10 cellular contexts compared by ENCODE assay signal in the genomic region with DNA sequence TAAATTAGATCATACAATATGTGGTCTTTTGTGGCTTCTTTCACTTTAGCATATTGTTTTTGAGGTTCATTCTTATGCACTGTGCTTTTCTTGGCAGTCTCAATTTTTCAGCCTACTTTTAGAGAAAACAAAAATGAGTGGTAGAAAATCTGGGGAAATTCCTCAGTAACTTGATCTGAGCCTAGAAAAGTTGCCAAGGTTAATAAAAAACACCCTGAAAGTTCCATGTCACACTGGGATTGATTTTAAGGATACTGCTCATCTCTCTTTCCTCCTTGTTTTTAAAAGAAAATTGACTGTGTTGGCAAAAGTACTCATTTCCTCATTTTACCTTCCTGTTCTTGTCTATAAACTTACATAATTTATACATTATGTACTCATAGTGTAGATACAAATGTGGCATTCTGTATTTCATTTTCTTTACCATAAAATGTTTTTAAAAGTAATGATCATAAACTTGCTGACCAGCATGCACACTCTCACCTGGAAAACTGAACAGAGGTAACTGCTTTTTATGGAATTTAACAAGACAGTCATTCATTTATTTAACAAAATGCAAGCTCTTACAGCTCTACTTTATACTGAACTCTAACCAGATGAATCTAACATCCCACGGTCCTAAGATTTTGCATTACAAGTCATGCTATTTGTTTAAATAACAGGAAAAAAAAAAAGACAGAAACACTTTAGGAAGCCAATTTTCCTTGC. TPM values are rescaled to one million over a fixed set of nuclear protein-coding genes. Genes with fewer than 3 reads are reported as not detected.
DNase-seq lines count a peak whose midpoint lies in the region; ATAC-seq and TF ChIP-seq lines count a peak whose summit lies in the region.
"Had no signal": no experiment of that assay in that cellular context is flagged by ENCODE, and none has a peak within 500 bp of the region (broad histone marks: within the 10 kb centered on the region; RNA-seq: fewer than 3 reads in every experiment).

No MANE protein-coding gene starts in this region.

- H2AK5ac ChIP-seq in trophoblast cell (ENCODE audit: low read length): no peak overlapping the region

- no peak overlapping the region for H3K4me2 ChIP-seq in trophoblast cell (ENCODE audit: low read length)

- H2BK120ac ChIP-seq in trophoblast cell (ENCODE audit: insufficient read depth, low read length, poor library complexity): no peak overlapping the region

- H2BK5ac ChIP-seq in trophoblast cell (ENCODE audit: low read depth, low read length, poor library complexity): no peak overlapping the region

- H3K36me3 ChIP-seq in left lung: no peaks in the 10 kb centered on the region
- H3K36me3 ChIP-seq in stomach: no peaks in the 10 kb centered on the region
- H3K36me3 ChIP-seq in trophoblast cell (ENCODE audit: control insufficient read depth in 1 of 2, insufficient read depth in 2 of 2, low read length in 2 of 2): no peaks in the 10 kb centered on the region

- no peak overlapping the region for H2BK12ac ChIP-seq in trophoblast cell (ENCODE audit: low read length)

- ATAC-seq in GM21360 (IDR thresholded peaks at IDR 0.05; ENCODE audit: unreplicated experiment): peak; percentile 14
- peak; percentile 21 for ATAC-seq in left lung
- no peak for ATAC-seq in GM19397 (IDR thresholded peaks at IDR 0.05; ENCODE audit: unreplicated experiment)

- H3K9me3 ChIP-seq in left lung (no peaks in the 10 kb centered on the region), stomach (no peaks in the 10 kb centered on the region), trophoblast cell (ENCODE audit: insufficient read depth, low read depth, low read length) (peaks cover 2% of the 10 kb centered on the region)

- H3K4me3 Mint-ChIP-seq in T-helper 2 cell treated with Interferon-gamma antibody and Interleukin-4, amounts not matched to agents 5 μg/mL and 100 μg/mL, for 36 hours: peak overlapping the region; percentile 54

- H3K27me3 Mint-ChIP-seq in T-helper 2 cell treated with Interferon-gamma antibody and Interleukin-4, amounts not matched to agents 5 μg/mL and 100 μg/mL, for 36 hours (ENCODE audit: low read depth): no peaks in the 10 kb centered on the region

- H3K27me3 ChIP-seq in left lung: no peaks in the 10 kb centered on the region
- no peaks in the 10 kb centered on the region for H3K27me3 ChIP-seq in stomach
- no peaks in the 10 kb centered on the region for H3K27me3 ChIP-seq in trophoblast cell (ENCODE audit: insufficient read depth, low read length)

- H3K14ac ChIP-seq in trophoblast cell (ENCODE audit: low read length): no peak overlapping the region

- H3K4me3 ChIP-seq in AG04449 (ENCODE audit: low read depth, low read length) (no peak overlapping the region), left lung (no peak overlapping the region), stomach (no peak overlapping the region), trophoblast cell (ENCODE audit: low read depth, low read length) (no peak overlapping the region)

- peaks cover 2% of the 10 kb centered on the region for H3K36me3 Mint-ChIP-seq in T-helper 2 cell treated with Interferon-gamma antibody and Interleukin-4, amounts not matched to agents 5 μg/mL and 100 μg/mL, for 36 hours (ENCODE audit: low read depth)

- H3K9me3 Mint-ChIP-seq in T-helper 2 cell treated with Interferon-gamma antibody and Interleukin-4, amounts not matched to agents 5 μg/mL and 100 μg/mL, for 36 hours: no peaks in the 10 kb centered on the region

- DNase-seq in AG04449 (ENCODE audit: low read depth, low spot score) (peak; percentile 50), left lung (no peak), stomach (no peak), trophoblast cell (no peak), HK-2 (ENCODE audit: unreplicated experiment) (no peak)
- DNase-seq in T-helper 2 cell treated with Interferon-gamma antibody and Interleukin-4, amounts not matched to agents 5 μg/mL and 100 μg/mL, for 36 hours (ENCODE audit: low spot score): no peak
- DNase-seq: activated gamma-delta T cell treated with Interleukin-2 at 50 U/mL for 16 hours, hippocampal formation had no signal

- 43 to 58% (median 55%) methylated on average over 1 of the region's 1 CpG for WGBS in stomach, 5 donors
- no CpG with 5 or more reads among the region's 1 CpG for WGBS in trophoblast cell (ENCODE audit: extremely low coverage, insufficient coverage, insufficient read length)

- peaks cover 44% of the 10 kb centered on the region for H3K4me1 Mint-ChIP-seq in T-helper 2 cell treated with Interferon-gamma antibody and Interleukin-4, amounts not matched to agents 5 μg/mL and 100 μg/mL, for 36 hours (ENCODE audit: low read depth)

- TF ChIP-seq POLR2A in stomach (IDR thresholded peaks at IDR 0.05): no peak

- CTCF ChIA-PET in AG04449 (lab: Yijun Ruan, JAX): interaction anchor here (0.6 to 4.0 kb wide), 6 partner anchors 17 to 158 kb away, joined by 3 to 19 read pairs (median 6); partner anchors contain the start of gene SH3BP5

- no peak overlapping the region for H4K91ac ChIP-seq in trophoblast cell (ENCODE audit: low read depth, low read length)

- H4K12ac ChIP-seq in trophoblast cell (ENCODE audit: low read depth, low read length): no peak overlapping the region

- H3K4ac ChIP-seq in trophoblast cell (ENCODE audit: low read depth, low read length): no peak overlapping the region

- no peak overlapping the region for H2AFZ ChIP-seq in trophoblast cell (ENCODE audit: insufficient read depth, low read length, poor library complexity)

- peaks cover 0 to 29% of the 10 kb centered on the region in 2 donors for H3K4me1 ChIP-seq in left lung
- peaks cover 0 to 8% (median 0%) of the 10 kb centered on the region in 4 donors for H3K4me1 ChIP-seq in stomach
- H3K4me1 ChIP-seq in trophoblast cell (ENCODE audit: control insufficient read depth in 1 of 2, insufficient read depth in 2 of 2, low read length in 2 of 2): peaks cover 21 to 30% of the 10 kb centered on the region in 2 experiments

- peaks cover 41% of the 10 kb centered on the region for H3K79me1 ChIP-seq in trophoblast cell (ENCODE audit: low read length)

- TF ChIP-seq EP300 in stomach (IDR thresholded peaks at IDR 0.05): no peak

- H3K9ac ChIP-seq in trophoblast cell (ENCODE audit: low read length): no peak overlapping the region

- intact Hi-C loops in left lung (cut with DNase I): no loop called here
- intact Hi-C loops in stomach (cut with DNase I; ENCODE audit: low total_unique reads): no loop called here

- H3K79me2 ChIP-seq in trophoblast cell (ENCODE audit: control insufficient read depth, insufficient read depth, low read length, poor library complexity): no peaks in the 10 kb centered on the region

- H3K18ac ChIP-seq in trophoblast cell (ENCODE audit: low read length): no peak overlapping the region

- peak overlapping the region; percentile 74 for H3K27ac Mint-ChIP-seq in T-helper 2 cell treated with Interferon-gamma antibody and Interleukin-4, amounts not matched to agents 5 μg/mL and 100 μg/mL, for 36 hours

- POLR2A ChIA-PET in AG04449 (lab: Yijun Ruan, JAX): no interaction called here

- no peak overlapping the region for H4K8ac ChIP-seq in trophoblast cell (ENCODE audit: low read depth, low read length)

- TF ChIP-seq CTCF in AG04449 (IDR thresholded peaks at IDR 0.05; ENCODE audit: insufficient read depth, low read length, missing control alignments) (no peak), left lung (IDR thresholded peaks at IDR 0.05) (no peak), stomach (IDR thresholded peaks at IDR 0.05) (no peak)

- H3K23ac ChIP-seq in trophoblast cell (ENCODE audit: low read length): no peak overlapping the region

- peak overlapping the region; percentile 0 to 8 for H3K27ac ChIP-seq in left lung
- H3K27ac ChIP-seq in stomach: no peak overlapping the region
- H3K27ac ChIP-seq in trophoblast cell (ENCODE audit: low read depth, low read length): no peak overlapping the region

RNA-seq across cellular contexts. Expression of gene SH3BP5, which starts 28.6 kb away (rescaled TPM):
- total RNA-seq in left lung: 10 to 100 TPM; 53.3 to 62.2 TPM
- total RNA-seq in stomach: 10 to 100 TPM in 4 of 5 donors, 1 to 10 TPM in 1; 1.8 to 43.7 (median 27.5) TPM
- polyA plus RNA-seq in stomach: 10 to 100 TPM; 12.5 to 16.5 (median 13.0) TPM
- 163 and 169 TPM in 2 replicates for polyA plus RNA-seq in trophoblast cell (2013)

Comparison
In these comparisons a context has a peak if more than half of its experiments do, and no peak if none do; other contexts are left out.
1. H3K27ac ChIP-seq: peak in left lung (2 of 2); none in stomach (0 of 5) and trophoblast cell (single experiment).